ENCODE assay signal across 21 cellular contexts in the genomic region with DNA sequence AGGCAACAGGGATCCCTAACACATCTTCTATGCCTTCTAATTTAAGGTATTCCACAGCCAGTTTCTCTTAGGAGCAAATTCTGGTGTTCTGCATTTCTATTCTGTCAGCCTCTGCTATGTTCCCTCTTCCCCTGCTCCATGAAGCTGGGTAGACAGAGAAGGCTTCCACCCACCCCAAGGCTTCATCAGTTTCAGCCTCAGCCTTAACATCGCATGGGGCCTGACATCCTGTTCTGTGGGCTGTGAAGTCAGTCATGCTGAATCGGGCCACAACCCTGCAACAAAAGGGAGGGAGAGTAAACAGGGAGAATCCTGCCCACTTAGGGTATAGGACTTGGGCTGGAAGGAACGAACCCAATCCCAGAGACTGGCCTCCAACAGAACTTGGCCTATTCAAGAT.
DNase-seq lines count a peak whose midpoint lies in the region; ATAC-seq and TF ChIP-seq lines count a peak whose summit lies in the region.
"Had no signal": no experiment of that assay in that cellular context is flagged by ENCODE, and none has a peak within 500 bp of the region (broad histone marks: within the 10 kb centered on the region; RNA-seq: fewer than 3 reads in every experiment).

No MANE protein-coding gene starts in this region.

- H3K4me3 ChIP-seq in stomach, result no peak overlapping the region
- H3K4me3 ChIP-seq: ascending aorta, vagina had no signal

- POLR2A ChIA-PET in activated CD4-positive, alpha-beta memory T cell treated with anti-CD3 and anti-CD28 coated beads for 36 hours (lab: Charles Lee), result no interaction called here

- peak; percentile 38 to 66 for ATAC-seq in activated T-cell treated with anti-CD3 and anti-CD28 coated beads, Interleukin-2, amount 50 U/mL, for 72 hours (replicated peaks in 1 of 2)
- peak; percentile 52 for ATAC-seq in GM21825 (IDR thresholded peaks at IDR 0.05; ENCODE audit: unreplicated experiment)

- H3K27me3 ChIP-seq in stomach, result no peaks in the 10 kb centered on the region
- H3K27me3 ChIP-seq: ascending aorta, BE2C, neutrophil, vagina had no signal

- peaks cover 0 to 14% (median 0%) of the 10 kb centered on the region in 4 donors for H3K4me1 ChIP-seq in stomach
- H3K4me1 ChIP-seq: ascending aorta, BE2C had no signal

- no peak overlapping the region for H3K27ac ChIP-seq in stomach
- H3K27ac ChIP-seq: ascending aorta, neutrophil, vagina had no signal

- no peak for TF ChIP-seq CTCF in stomach (IDR thresholded peaks at IDR 0.05)

- H3K27ac Mint-ChIP-seq in activated T-cell treated with anti-CD3 and anti-CD28 coated beads, Interleukin-2, amount 50 U/mL, for 72 hours, result no peak overlapping the region
- no peak overlapping the region for H3K27ac Mint-ChIP-seq in activated CD4-positive, alpha-beta memory T cell treated with anti-CD3 and anti-CD28 coated beads for 36 hours
- H3K27ac Mint-ChIP-seq: activated naive CD4-positive, alpha-beta T cell treated with anti-CD3 and anti-CD28 coated beads for 36 hours had no signal

- TF ChIP-seq EP300 in stomach (IDR thresholded peaks at IDR 0.05), result no peak

- no peaks in the 10 kb centered on the region for H3K9me3 Mint-ChIP-seq in activated T-cell treated with anti-CD3 and anti-CD28 coated beads, Interleukin-2, amount 50 U/mL, for 72 hours
- no peaks in the 10 kb centered on the region for H3K9me3 Mint-ChIP-seq in activated CD4-positive, alpha-beta memory T cell treated with anti-CD3 and anti-CD28 coated beads for 36 hours
- H3K9me3 Mint-ChIP-seq: activated naive CD4-positive, alpha-beta T cell treated with anti-CD3 and anti-CD28 coated beads for 36 hours; central memory CD8-positive, alpha-beta T cell had no signal

- no peaks in the 10 kb centered on the region for H3K36me3 ChIP-seq in stomach
- H3K36me3 ChIP-seq: ascending aorta, BE2C, neutrophil, vagina had no signal

- DNase-seq in activated T-cell treated with anti-CD3 and anti-CD28 coated beads, Interleukin-2, amount 50 U/mL, for 72 hours, result no peak
- no peak for DNase-seq in activated T-cell treated with anti-CD3 and anti-CD28 coated beads, Interleukin-2, amount 50 U/mL, for 48 hours
- peak; percentile 25 for DNase-seq in activated CD4-positive, alpha-beta memory T cell treated with anti-CD3 and anti-CD28 coated beads for 36 hours
- DNase-seq in retina (peak; percentile 24), NCI-H1694 (lab: John Stamatoyannopoulos, UW) (no peak), stomach (no peak), RKO (ENCODE audit: low spot score) (no peak)
- DNase-seq: activated CD4-positive, alpha-beta T cell treated with anti-CD3 and anti-CD28 coated beads for 48 hours; activated naive CD4-positive, alpha-beta T cell treated with anti-CD3 and anti-CD28 coated beads for 36 hours; activated T-cell treated with anti-CD3 and anti-CD28 coated beads for 4 hours; BE2C; foreskin fibroblast; NCI-H69; Right ventricle myocardium superior; stimulated activated CD4-positive, alpha-beta T cell treated with anti-CD3 and anti-CD28 coated beads, Interleukin-12 subunit alpha, Interleukin-12 subunit beta, amount 100 ng/mL, for 4 hours; SW 1271 had no signal

- H3K4me1 Mint-ChIP-seq in activated T-cell treated with anti-CD3 and anti-CD28 coated beads, Interleukin-2, amount 50 U/mL, for 72 hours (ENCODE audit: low read depth), result peaks cover 23% of the 10 kb centered on the region
- peaks cover 10% of the 10 kb centered on the region for H3K4me1 Mint-ChIP-seq in activated CD4-positive, alpha-beta memory T cell treated with anti-CD3 and anti-CD28 coated beads for 36 hours (ENCODE audit: low read depth)

- H3K27me3 Mint-ChIP-seq in activated T-cell treated with anti-CD3 and anti-CD28 coated beads, Interleukin-2, amount 50 U/mL, for 72 hours (ENCODE audit: low read depth), result peaks cover 5% of the 10 kb centered on the region
- H3K27me3 Mint-ChIP-seq in activated CD4-positive, alpha-beta memory T cell treated with anti-CD3 and anti-CD28 coated beads for 36 hours, result no peaks in the 10 kb centered on the region
- H3K27me3 Mint-ChIP-seq: central memory CD8-positive, alpha-beta T cell had no signal

- no peak overlapping the region for H3K4me3 Mint-ChIP-seq in activated T-cell treated with anti-CD3 and anti-CD28 coated beads, Interleukin-2, amount 50 U/mL, for 72 hours
- H3K4me3 Mint-ChIP-seq in activated CD4-positive, alpha-beta memory T cell treated with anti-CD3 and anti-CD28 coated beads for 36 hours, result no peak overlapping the region
- H3K4me3 Mint-ChIP-seq: activated naive CD4-positive, alpha-beta T cell treated with anti-CD3 and anti-CD28 coated beads for 36 hours; central memory CD8-positive, alpha-beta T cell had no signal

- intact Hi-C loops in activated CD4-positive, alpha-beta memory T cell treated with anti-CD3 and anti-CD28 coated beads for 36 hours (cut with micrococcal nuclease), result no loop called here
- intact Hi-C loops in stomach (cut with DNase I; ENCODE audit: low total_unique reads), result no loop called here

- no peaks in the 10 kb centered on the region for H3K36me3 Mint-ChIP-seq in activated T-cell treated with anti-CD3 and anti-CD28 coated beads, Interleukin-2, amount 50 U/mL, for 72 hours (ENCODE audit: insufficient read depth in 2 of 2)
- H3K36me3 Mint-ChIP-seq in activated CD4-positive, alpha-beta memory T cell treated with anti-CD3 and anti-CD28 coated beads for 36 hours, result no peaks in the 10 kb centered on the region

- CTCF ChIA-PET in activated CD4-positive, alpha-beta memory T cell treated with anti-CD3 and anti-CD28 coated beads for 36 hours (lab: Charles Lee), result interaction anchor here (2.6 kb wide), 1 partner anchor 11 kb away, joined by 17 read pairs; no protein-coding TSS in a partner anchor

- no peak for TF ChIP-seq POLR2A in stomach (IDR thresholded peaks at IDR 0.05)

- WGBS in stomach, 5 donors, result 47 to 72% (median 56%) methylated on average over 3 of the region's 3 CpGs

- peaks cover 0 to 6% (median 0%) of the 10 kb centered on the region in 4 donors for H3K9me3 ChIP-seq in stomach
- H3K9me3 ChIP-seq: ascending aorta, BE2C, neutrophil, vagina had no signal

Comparison
In these comparisons a context has a peak if more than half of its experiments do, and no peak if none do; other contexts are left out.
1. DNase-seq: peak in activated CD4-positive, alpha-beta memory T cell treated with anti-CD3 and anti-CD28 coated beads for 36 hours (single experiment) and retina (single experiment); none in activated T-cell treated with anti-CD3 and anti-CD28 coated beads, Interleukin-2, amount 50 U/mL, for 72 hours (0 of 2), activated T-cell treated with anti-CD3 and anti-CD28 coated beads, Interleukin-2, amount 50 U/mL, for 48 hours (0 of 2), NCI-H1694 (single experiment), stomach (single experiment) and RKO (single experiment).